In the genomic region with DNA sequence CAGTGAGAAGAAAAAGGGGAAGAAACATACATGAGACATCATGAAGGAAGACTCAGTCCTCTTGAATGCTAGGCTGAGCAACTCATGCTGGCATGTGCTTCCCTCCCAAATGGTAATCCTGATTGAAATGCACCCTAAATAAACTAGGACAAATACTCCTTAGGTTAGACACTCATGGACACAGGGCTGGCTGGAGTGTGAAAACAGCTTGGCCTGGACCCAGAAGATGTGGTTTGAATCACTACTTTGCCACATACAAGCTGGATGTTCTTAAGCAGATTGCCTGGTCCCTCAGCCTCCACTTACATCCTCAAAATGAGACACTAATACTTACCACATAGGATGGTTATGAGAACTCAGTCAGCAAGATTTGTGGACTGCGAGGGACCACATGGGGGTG, we compare ENCODE assay signal across 15 cellular contexts.
A peak's percentile ranks its signal among the peaks of the same experiment; 100 is the strongest.
DNase-seq lines count a peak whose midpoint lies in the region; ATAC-seq, FAIRE-seq and TF ChIP-seq lines count a peak whose summit lies in the region.
"Had no signal": no experiment of that assay in that cellular context is flagged by ENCODE, and none has a peak within 500 bp of the region (broad histone marks: within the 10 kb centered on the region; RNA-seq: fewer than 3 reads in every experiment).

No MANE protein-coding gene starts in this region.

- no peak for TF ChIP-seq CTCF in RWPE2 (IDR thresholded peaks at IDR 0.05; ENCODE audit: poor library complexity, severe bottlenecking)
- no peak for TF ChIP-seq CTCF in fibroblast of the aortic adventitia (IDR thresholded peaks at IDR 0.05; ENCODE audit: insufficient read depth, low read length)
- TF ChIP-seq CTCF in smooth muscle cell (IDR thresholded peaks at IDR 0.05; ENCODE audit: borderline replicate concordance, insufficient read depth, poor library complexity, severe bottlenecking), result no peak

- H3K79me2 ChIP-seq in smooth muscle cell (ENCODE audit: low read depth), result no peaks in the 10 kb centered on the region

- H3K4me3 ChIP-seq in RWPE2 (ENCODE audit: severe bottlenecking) (no peak overlapping the region), fibroblast of the aortic adventitia (ENCODE audit: low read depth, low read length) (no peak overlapping the region), smooth muscle cell (no peak overlapping the region)

- no peaks in the 10 kb centered on the region for H3F3A ChIP-seq in smooth muscle cell (ENCODE audit: low read depth)

- no peak overlapping the region for H2AFZ ChIP-seq in smooth muscle cell (ENCODE audit: low read depth)

- no peak overlapping the region for H3K9ac ChIP-seq in smooth muscle cell (ENCODE audit: low read depth)
- H3K9ac ChIP-seq: KMS-11 had no signal

- no peaks in the 10 kb centered on the region for H3K9me3 ChIP-seq in RWPE2 (ENCODE audit: severe bottlenecking)
- H3K9me3 ChIP-seq in smooth muscle cell (replicated peaks; ENCODE audit: low read depth), result no peaks in the 10 kb centered on the region

- DNase-seq in H54 (ENCODE audit: insufficient read length, low spot score) (no peak), RWPE2 (ENCODE audit: low spot score) (no peak), fibroblast of the aortic adventitia (ENCODE audit: low read depth) (peak; percentile 90), smooth muscle cell (lab: John Stamatoyannopoulos, UW; ENCODE audit: unreplicated experiment) (no peak), GDM1 (lab: John Stamatoyannopoulos, UW) (no peak)
- DNase-seq in effector CD8-positive, alpha-beta T cell (lab: John Stamatoyannopoulos, UW), result no peak
- DNase-seq: activated CD4-positive, alpha-beta T cell treated with anti-CD3 and anti-CD28 coated beads, Interleukin-2, amount 10 ng/mL, durations not matched to agents 7 days and 5 days; activated naive CD4-positive, alpha-beta T cell treated with anti-CD3 and anti-CD28 coated beads, Interleukin-2, amount 50 U/mL, for 16 hours; DMS53; naive thymus-derived CD4-positive, alpha-beta T cell; SHP77 treated with DMSO at 0.1 percent for 48 hours; stimulated activated CD4-positive, alpha-beta T cell treated with anti-CD3 and anti-CD28 coated beads, Interleukin-2, amount 100 ng/mL, for 24 hours; stimulated activated naive CD8-positive, alpha-beta T cell treated with anti-CD3 and anti-CD28 coated beads, Interleukin-15, amount 100 ng/mL, for 72 hours had no signal

- no peak for TF ChIP-seq POLR2A in H54 (IDR thresholded peaks at IDR 0.05; ENCODE audit: low read depth, low read length)

- peak overlapping the region; percentile 42 for H3K4me2 ChIP-seq in smooth muscle cell
- H3K4me2 ChIP-seq: KMS-11 had no signal

- WGBS in smooth muscle cell (ENCODE audit: low lambda C conversion rate), result 67% methylated on average over 1 of the region's 1 CpG

- peak overlapping the region; percentile 98 for H3K27ac ChIP-seq in RWPE2 (ENCODE audit: poor library complexity, severe bottlenecking)
- peak overlapping the region; percentile 5 for H3K27ac ChIP-seq in smooth muscle cell (ENCODE audit: low read depth)
- H3K27ac ChIP-seq: KMS-11 had no signal

- H3K4me1 ChIP-seq in RWPE2 (ENCODE audit: insufficient read depth, poor library complexity, severe bottlenecking) (peaks cover 23% of the 10 kb centered on the region), smooth muscle cell (ENCODE audit: low read depth) (no peaks in the 10 kb centered on the region)

- H4K20me1 ChIP-seq in smooth muscle cell (ENCODE audit: low read depth), result no peaks in the 10 kb centered on the region

- ATAC-seq in RWPE2 (ENCODE audit: low read depth), result no peak
- no peak for ATAC-seq in HG02759 (IDR thresholded peaks at IDR 0.05; ENCODE audit: unreplicated experiment)
- ATAC-seq: naive thymus-derived CD4-positive, alpha-beta T cell; stimulated activated naive CD8-positive, alpha-beta T cell treated with anti-CD3 and anti-CD28 coated beads, Interleukin-15, amount 100 ng/mL, for 72 hours had no signal

- H3K36me3 ChIP-seq in RWPE2 (ENCODE audit: low read depth), result no peaks in the 10 kb centered on the region
- H3K36me3 ChIP-seq in smooth muscle cell (ENCODE audit: low read depth), result no peaks in the 10 kb centered on the region

- peak; percentile 88 for FAIRE-seq in H54 (lab: Jason Lieb, UNC)

- no peaks in the 10 kb centered on the region for H3K27me3 ChIP-seq in RWPE2 (ENCODE audit: insufficient read depth, poor library complexity, severe bottlenecking)
- no peaks in the 10 kb centered on the region for H3K27me3 ChIP-seq in smooth muscle cell (ENCODE audit: low read depth)
